In the genomic region with DNA sequence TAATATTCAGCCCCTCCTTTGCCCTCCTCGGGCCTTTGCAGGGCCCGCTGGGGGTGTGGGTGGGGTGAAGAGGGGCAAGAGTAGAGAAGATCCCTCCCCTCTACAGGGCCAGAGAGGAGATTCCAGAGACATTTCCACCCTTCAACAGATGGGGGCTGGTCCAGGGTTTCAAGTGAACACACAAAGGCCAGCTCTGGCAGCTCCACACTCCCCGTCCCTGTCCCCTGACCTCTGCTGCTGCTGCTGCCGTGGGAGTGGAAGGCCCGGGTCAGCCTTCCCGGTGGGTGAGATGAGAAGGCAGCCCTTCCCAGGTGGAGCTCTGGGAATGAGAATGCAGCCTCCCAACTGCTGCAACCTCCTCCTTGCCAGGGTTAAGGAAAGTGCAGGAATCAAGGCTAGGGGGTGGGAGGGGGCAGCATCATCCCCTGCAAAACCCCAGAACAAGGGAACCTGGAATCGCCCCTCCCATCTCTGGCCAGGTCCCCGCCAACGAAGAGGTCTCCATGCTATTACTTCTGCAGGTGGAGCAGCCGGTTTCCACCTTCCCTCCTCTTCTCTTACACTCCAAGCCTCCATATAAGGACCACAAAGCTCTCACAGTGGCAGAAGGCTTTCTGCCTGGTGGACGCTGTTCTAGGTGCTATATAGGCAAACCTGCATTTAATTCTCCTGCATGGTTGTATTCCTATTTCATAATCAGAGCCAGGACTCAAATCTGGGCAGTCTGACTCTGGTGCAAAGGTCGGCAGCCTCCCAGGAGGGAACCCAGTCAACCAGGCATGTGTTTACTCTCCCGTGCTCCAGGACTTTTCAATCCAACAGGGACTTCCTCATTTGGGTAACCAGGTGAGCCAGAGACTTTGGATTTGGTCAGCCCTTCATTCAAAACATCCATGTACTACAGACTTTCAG, we compare ENCODE assay signal across 21 cellular contexts. TPM values are rescaled to one million over a fixed set of nuclear protein-coding genes. Genes with fewer than 3 reads are reported as not detected.
DNase-seq lines count a peak whose midpoint lies in the region; ATAC-seq and TF ChIP-seq lines count a peak whose summit lies in the region.
"Had no signal": no experiment of that assay in that cellular context is flagged by ENCODE, and none has a peak within 500 bp of the region (broad histone marks: within the 10 kb centered on the region; RNA-seq: fewer than 3 reads in every experiment).

No MANE protein-coding gene starts in this region.

- peaks cover 29% of the 10 kb centered on the region for H3K4me1 Mint-ChIP-seq in GM23338
- H3K4me1 Mint-ChIP-seq in WTC11: peaks cover 33% of the 10 kb centered on the region
- H3K4me1 Mint-ChIP-seq: activated CD4-positive, alpha-beta memory T cell treated with anti-CD3 and anti-CD28 coated beads, Interleukin-2, amount 10 ng/mL, durations not matched to agents 7 days and 5 days; activated T-helper 17 cell treated with anti-CD3 and anti-CD28 coated beads, Interleukin-2, amount 50 U/mL, for 72 hours had no signal

- H3K36me3 Mint-ChIP-seq in GM23338 (ENCODE audit: low read depth) (no peaks in the 10 kb centered on the region), WTC11 (no peaks in the 10 kb centered on the region)

- CTCF ChIA-PET in WTC11 (lab: Charles Lee): interaction anchor here (0.9 to 2.4 kb wide), 11 partner anchors 9 to 393 kb away, joined by 3 to 15 read pairs (median 4); no protein-coding TSS in a partner anchor

- no peak overlapping the region; the same call in 2 of the 3 replicates for H3K4me3 Mint-ChIP-seq in GM23338
- H3K4me3 Mint-ChIP-seq in WTC11: no peak overlapping the region
- H3K4me3 Mint-ChIP-seq: activated CD4-positive, alpha-beta memory T cell treated with anti-CD3 and anti-CD28 coated beads, Interleukin-2, amount 10 ng/mL, durations not matched to agents 7 days and 5 days; activated T-helper 17 cell treated with anti-CD3 and anti-CD28 coated beads, Interleukin-2, amount 50 U/mL, for 72 hours had no signal

- TF ChIP-seq POLR2A in suprapubic skin (IDR thresholded peaks at IDR 0.05): no peak

- H3K9me3 ChIP-seq in parathyroid adenoma (ENCODE audit: control insufficient read depth, low read length) (no peaks in the 10 kb centered on the region), suprapubic skin (no peaks in the 10 kb centered on the region)
- H3K9me3 ChIP-seq: HAP-1, upper lobe of left lung had no signal

- no peaks in the 10 kb centered on the region for H3K9me2 ChIP-seq in GM23338 (ENCODE audit: insufficient read depth)

- H3K27me3 ChIP-seq in GM23338 (ENCODE audit: insufficient read depth) (no peaks in the 10 kb centered on the region), parathyroid adenoma (ENCODE audit: control insufficient read depth, insufficient read depth, low read length) (no peaks in the 10 kb centered on the region), suprapubic skin (no peaks in the 10 kb centered on the region)
- H3K27me3 ChIP-seq: upper lobe of left lung had no signal

- no peak for TF ChIP-seq EP300 in suprapubic skin (IDR thresholded peaks at IDR 0.05)

- no peak for TF ChIP-seq CTCF in GM23338 (conservative IDR thresholded peaks at IDR 0.05; ENCODE audit: low read depth in 2 of 2)
- TF ChIP-seq CTCF in WTC11 (IDR thresholded peaks at IDR 0.05): no peak
- TF ChIP-seq CTCF in parathyroid adenoma (IDR thresholded peaks at IDR 0.05): no peak
- no peak for TF ChIP-seq CTCF in suprapubic skin (IDR thresholded peaks at IDR 0.05)

- H3K4me3 ChIP-seq in GM23338 (no peak overlapping the region), parathyroid adenoma (ENCODE audit: low read depth, low read length) (no peak overlapping the region), suprapubic skin (no peak overlapping the region)
- H3K4me3 ChIP-seq: HAP-1, SK-N-MC, upper lobe of left lung had no signal

- H3K27ac ChIP-seq in GM23338 (ENCODE audit: low read depth) (no peak overlapping the region), parathyroid adenoma (peak overlapping the region; percentile 53), suprapubic skin (no peak overlapping the region)
- H3K27ac ChIP-seq: SK-N-MC, upper lobe of left lung had no signal

- POLR2A ChIA-PET in WTC11 (lab: Charles Lee): no interaction called here

- WGBS in suprapubic skin: 62% methylated on average over 13 of the region's 13 CpGs

- H3K9me3 Mint-ChIP-seq in GM23338: no peaks in the 10 kb centered on the region
- H3K9me3 Mint-ChIP-seq in WTC11: no peaks in the 10 kb centered on the region
- H3K9me3 Mint-ChIP-seq: activated CD4-positive, alpha-beta memory T cell treated with anti-CD3 and anti-CD28 coated beads, Interleukin-2, amount 10 ng/mL, durations not matched to agents 7 days and 5 days; activated T-helper 17 cell treated with anti-CD3 and anti-CD28 coated beads, Interleukin-2, amount 50 U/mL, for 72 hours had no signal

- H3K9ac ChIP-seq in parathyroid adenoma: no peak overlapping the region

- peaks cover 8% of the 10 kb centered on the region for H3K27me3 Mint-ChIP-seq in GM23338 (ENCODE audit: insufficient read depth, low read depth, poor library complexity)
- H3K27me3 Mint-ChIP-seq in WTC11 (ENCODE audit: low read depth): peaks cover 2% of the 10 kb centered on the region; the same call in 1 of the 2 replicates

- no peaks in the 10 kb centered on the region for H3K36me3 ChIP-seq in GM23338 (ENCODE audit: insufficient read depth)
- no peaks in the 10 kb centered on the region for H3K36me3 ChIP-seq in parathyroid adenoma (ENCODE audit: control insufficient read depth, insufficient read depth, low read length)
- no peaks in the 10 kb centered on the region for H3K36me3 ChIP-seq in suprapubic skin
- H3K36me3 ChIP-seq: HAP-1, upper lobe of left lung had no signal

- H3K79me2 ChIP-seq in GM23338 (replicated peaks; ENCODE audit: insufficient read depth) (no peaks in the 10 kb centered on the region), parathyroid adenoma (no peaks in the 10 kb centered on the region)

- H4K20me1 ChIP-seq in GM23338 (replicated peaks; ENCODE audit: insufficient read depth): no peaks in the 10 kb centered on the region

- peak overlapping the region; percentile 91 for H2AFZ ChIP-seq in GM23338
- peak overlapping the region; percentile 68 for H2AFZ ChIP-seq in parathyroid adenoma

- DNase-seq in GM23338 (ENCODE audit: low spot score) (peak; percentile 52), WTC11 (ENCODE audit: low spot score) (no peak), left kidney (ENCODE audit: low read depth, low spot score) (peak; percentile 67), GF-D8 (lab: John Stamatoyannopoulos, UW) (no peak), GM03348 (ENCODE audit: low spot score) (no peak), suprapubic skin (ENCODE audit: low spot score in 2 of 2) (no peak)
- DNase-seq: activated CD4-positive, alpha-beta memory T cell treated with anti-CD3 and anti-CD28 coated beads, Interleukin-2, amount 10 ng/mL, durations not matched to agents 7 days and 5 days; AML-193; amygdala; DMS153; head of caudate nucleus; left cardiac atrium; NCI-H1436; NCI-H345; stimulated activated CD4-positive, alpha-beta T cell treated with anti-CD3 and anti-CD28 coated beads, Interleukin-4, amount 100 ng/mL, for 4 hours had no signal

- peak overlapping the region; percentile 66 for H3K4me2 ChIP-seq in GM23338
- no peak overlapping the region for H3K4me2 ChIP-seq in parathyroid adenoma (ENCODE audit: low read length)

- H3K27ac Mint-ChIP-seq in GM23338: no peak overlapping the region
- H3K27ac Mint-ChIP-seq in WTC11: no peak overlapping the region
- H3K27ac Mint-ChIP-seq: activated CD4-positive, alpha-beta memory T cell treated with anti-CD3 and anti-CD28 coated beads, Interleukin-2, amount 10 ng/mL, durations not matched to agents 7 days and 5 days; activated T-helper 17 cell treated with anti-CD3 and anti-CD28 coated beads, Interleukin-2, amount 50 U/mL, for 72 hours had no signal

- peak; percentile 82 for ATAC-seq in GM23338
- ATAC-seq in WTC11: peak; percentile 81
- no peak for ATAC-seq in HG02623 (IDR thresholded peaks at IDR 0.05; ENCODE audit: unreplicated experiment)
- ATAC-seq: activated T-helper 17 cell treated with anti-CD3 and anti-CD28 coated beads, Interleukin-2, amount 50 U/mL, for 72 hours had no signal

- peaks cover 33% of the 10 kb centered on the region for H3K4me1 ChIP-seq in GM23338 (ENCODE audit: insufficient read depth)
- peaks cover 5% of the 10 kb centered on the region for H3K4me1 ChIP-seq in parathyroid adenoma
- peaks cover 10% of the 10 kb centered on the region for H3K4me1 ChIP-seq in suprapubic skin
- H3K4me1 ChIP-seq: HAP-1 had no signal

- H3F3A ChIP-seq in GM23338 (replicated peaks; ENCODE audit: low read depth): peaks cover 12% of the 10 kb centered on the region; the same call in 1 of the 2 replicates

TF ChIP-seq in GM23338, 12 proteins besides CTCF, POLR2A, EP300 and RAD21 (continues in another document):
- no peak for TF ChIP-seq STAT1 (IDR thresholded peaks at IDR 0.05; ENCODE audit: unreplicated experiment)
- TF ChIP-seq POLR2AphosphoS5 (IDR thresholded peaks at IDR 0.05; ENCODE audit: low read depth): no peak

TF ChIP-seq in WTC11, 78 proteins besides CTCF, POLR2A, EP300 and RAD21 (continues in another document):
- TF ChIP-seq ZNF423 (CRISPR knock-in tag; IDR thresholded peaks at IDR 0.05) (no peak), MXD4 (CRISPR knock-in tag; IDR thresholded peaks at IDR 0.05; ENCODE audit: borderline replicate concordance) (no peak), FOXK1 (CRISPR knock-in tag; IDR thresholded peaks at IDR 0.05) (no peak), NR3C1 (CRISPR knock-in tag; conservative IDR thresholded peaks at IDR 0.05; ENCODE audit: low read depth) (no peak), ETV6 (CRISPR knock-in tag; IDR thresholded peaks at IDR 0.05) (no peak)
- TF ChIP-seq, protein P1, sequence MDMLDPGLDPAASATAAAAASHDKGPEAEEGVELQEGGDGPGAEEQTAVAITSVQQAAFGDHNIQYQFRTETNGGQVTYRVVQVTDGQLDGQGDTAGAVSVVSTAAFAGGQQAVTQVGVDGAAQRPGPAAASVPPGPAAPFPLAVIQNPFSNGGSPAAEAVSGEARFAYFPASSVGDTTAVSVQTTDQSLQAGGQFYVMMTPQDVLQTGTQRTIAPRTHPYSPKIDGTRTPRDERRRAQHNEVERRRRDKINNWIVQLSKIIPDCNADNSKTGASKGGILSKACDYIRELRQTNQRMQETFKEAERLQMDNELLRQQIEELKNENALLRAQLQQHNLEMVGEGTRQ (CRISPR knock-in tag; IDR thresholded peaks at IDR 0.05): no peak
- TF ChIP-seq, protein P2, sequence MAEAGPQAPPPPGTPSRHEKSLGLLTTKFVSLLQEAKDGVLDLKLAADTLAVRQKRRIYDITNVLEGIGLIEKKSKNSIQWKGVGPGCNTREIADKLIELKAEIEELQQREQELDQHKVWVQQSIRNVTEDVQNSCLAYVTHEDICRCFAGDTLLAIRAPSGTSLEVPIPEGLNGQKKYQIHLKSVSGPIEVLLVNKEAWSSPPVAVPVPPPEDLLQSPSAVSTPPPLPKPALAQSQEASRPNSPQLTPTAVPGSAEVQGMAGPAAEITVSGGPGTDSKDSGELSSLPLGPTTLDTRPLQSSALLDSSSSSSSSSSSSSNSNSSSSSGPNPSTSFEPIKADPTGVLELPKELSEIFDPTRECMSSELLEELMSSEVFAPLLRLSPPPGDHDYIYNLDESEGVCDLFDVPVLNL (CRISPR knock-in tag; IDR thresholded peaks at IDR 0.05; ENCODE audit: borderline replicate concordance, low read depth): no peak

RNA-seq across cellular contexts. Expression of a gene that starts 22.9 kb away (rescaled TPM):
- total RNA-seq in GM23338 (2014; rRNA removed; shearing (Covaris generic)): 37.9 and 46.8 TPM in 2 replicates
- polyA plus RNA-seq in GM23338 (2016; fragmentation: Nextera tagmentation; extraction: Ambion mirVana): 12.1 and 13.4 TPM in 2 replicates
- total RNA-seq in WTC11 (2021) (32.4 to 34.6 TPM (median 34.4 TPM) in 3 replicates), suprapubic skin (100 to 1,000 TPM in 1 of 4 donors, 10 to 100 TPM in 3; 65.0 to 136 (median 94.1) TPM)
- total RNA-seq: activated CD4-positive, alpha-beta memory T cell treated with anti-CD3 and anti-CD28 coated beads, Interleukin-2, amount 10 ng/mL, durations not matched to agents 7 days and 5 days; activated T-helper 17 cell treated with anti-CD3 and anti-CD28 coated beads, Interleukin-2, amount 50 U/mL, for 72 hours had no signal

Comparison
In these comparisons a context has a peak if more than half of its experiments do, and no peak if none do; other contexts are left out.
1. DNase-seq: peak in GM23338 (single experiment) and left kidney (single experiment); none in WTC11 (single experiment), GF-D8 (single experiment), GM03348 (single experiment) and suprapubic skin (0 of 2).